In the genomic region with DNA sequence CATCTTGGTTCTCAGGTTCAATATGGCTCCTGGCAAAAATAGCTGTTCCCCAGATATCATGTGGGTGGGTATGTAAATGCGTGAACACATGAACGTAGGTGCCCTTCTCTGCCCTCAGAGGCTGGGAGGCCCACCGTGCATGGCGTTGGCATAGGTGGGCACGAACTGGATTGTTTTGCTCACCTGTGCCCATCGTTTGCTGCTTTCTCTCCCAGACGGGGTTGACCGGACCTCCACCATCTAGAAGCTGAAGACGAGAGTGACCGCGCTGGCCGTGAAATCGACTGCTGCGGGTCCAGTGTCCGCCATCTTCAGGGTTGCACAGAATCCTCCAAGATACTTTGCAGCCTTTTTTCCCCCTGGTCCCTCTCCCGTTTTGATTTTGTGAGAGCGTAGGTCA, we compare ENCODE assay signal across 25 cellular contexts.
"Had no signal": no experiment of that assay in that cellular context is flagged by ENCODE, and none has a peak within 500 bp of the region (broad histone marks: within the 10 kb centered on the region; RNA-seq: fewer than 3 reads in every experiment).

No MANE protein-coding gene starts in this region.

- H3K9me3 ChIP-seq: colonic mucosa, mucosa of descending colon, neutrophil, pancreas, right lobe of liver, suprapubic skin, transverse colon, upper lobe of right lung, vagina had no signal

- H3K27me3 ChIP-seq: colonic mucosa, neutrophil, pancreas, right lobe of liver, suprapubic skin, transverse colon, upper lobe of right lung, vagina had no signal

- H3K36me3 Mint-ChIP-seq: natural killer cell treated with Interleukin-12 subunit alpha and Interleukin-12 subunit beta and Interleukin-15 and Interleukin-18, amount 100 ng/mL, for 72 hours had no signal

- DNase-seq: colonic mucosa; effector memory CD8-positive, alpha-beta T cell; hypothalamus; kidney; mucosa of descending colon; naive B cell; pancreas; small intestine; stimulated activated CD4-positive, alpha-beta T cell treated with anti-CD3 and anti-CD28 coated beads, Interleukin-15, amount 100 ng/mL, for 24 hours; stimulated activated CD4-positive, alpha-beta T cell treated with anti-CD3 and anti-CD28 coated beads, Interleukin-2, amount 100 ng/mL, for 48 hours; stimulated activated naive CD4-positive, alpha-beta T cell; stimulated activated naive CD8-positive, alpha-beta T cell treated with anti-CD3 and anti-CD28 coated beads, Interleukin-15, amount 100 ng/mL, for 72 hours; transverse colon; upper lobe of right lung had no signal

- H3K4me1 Mint-ChIP-seq: mesothelial cell of epicardium; stimulated activated naive CD8-positive, alpha-beta T cell treated with anti-CD3 and anti-CD28 coated beads, Interleukin-15, amount 100 ng/mL, for 72 hours had no signal

- H3K4me3 ChIP-seq: colonic mucosa, lung, mucosa of descending colon, pancreas, right lobe of liver, suprapubic skin, transverse colon, upper lobe of right lung, vagina had no signal

- H3K27me3 Mint-ChIP-seq: effector memory CD8-positive, alpha-beta T cell; memory B cell; naive B cell; progenitor cell of endocrine pancreas; stimulated activated naive CD8-positive, alpha-beta T cell treated with anti-CD3 and anti-CD28 coated beads, Interleukin-15, amount 100 ng/mL, for 72 hours had no signal

- H3K27ac ChIP-seq: colonic mucosa, neutrophil, pancreas, right lobe of liver, suprapubic skin, transverse colon, upper lobe of right lung, vagina had no signal

- H3K9me3 Mint-ChIP-seq: effector memory CD8-positive, alpha-beta T cell; memory B cell; mesothelial cell of epicardium; naive B cell; natural killer cell treated with Interleukin-12 subunit alpha and Interleukin-12 subunit beta and Interleukin-15 and Interleukin-18, amount 100 ng/mL, for 72 hours; neural crest cell; stimulated activated naive CD8-positive, alpha-beta T cell treated with anti-CD3 and anti-CD28 coated beads, Interleukin-15, amount 100 ng/mL, for 72 hours had no signal

- H3K4me1 ChIP-seq: colonic mucosa, pancreas, suprapubic skin, transverse colon, upper lobe of right lung, vagina had no signal

- H3K4me3 Mint-ChIP-seq: effector memory CD8-positive, alpha-beta T cell; memory B cell; mesothelial cell of epicardium; naive B cell; natural killer cell treated with Interleukin-12 subunit alpha and Interleukin-12 subunit beta and Interleukin-15 and Interleukin-18, amount 100 ng/mL, for 72 hours; neural crest cell; stimulated activated naive CD8-positive, alpha-beta T cell treated with anti-CD3 and anti-CD28 coated beads, Interleukin-15, amount 100 ng/mL, for 72 hours had no signal

- FAIRE-seq: frontal cortex, kidney, pancreas, small intestine had no signal

- H3K36me3 ChIP-seq: colonic mucosa, neutrophil, pancreas had no signal

- H3K27ac Mint-ChIP-seq: effector memory CD8-positive, alpha-beta T cell; memory B cell; mesothelial cell of epicardium; naive B cell; natural killer cell treated with Interleukin-12 subunit alpha and Interleukin-12 subunit beta and Interleukin-15 and Interleukin-18, amount 100 ng/mL, for 72 hours; progenitor cell of endocrine pancreas; stimulated activated naive CD8-positive, alpha-beta T cell treated with anti-CD3 and anti-CD28 coated beads, Interleukin-15, amount 100 ng/mL, for 72 hours had no signal

- ATAC-seq: effector memory CD8-positive, alpha-beta T cell; mucosa of descending colon; natural killer cell treated with Interleukin-12 subunit alpha and Interleukin-12 subunit beta and Interleukin-15 and Interleukin-18, amount 100 ng/mL, for 72 hours; pancreas; right lobe of liver; stimulated activated naive CD8-positive, alpha-beta T cell treated with anti-CD3 and anti-CD28 coated beads, Interleukin-15, amount 100 ng/mL, for 72 hours; upper lobe of right lung had no signal
